In the genomic region with DNA sequence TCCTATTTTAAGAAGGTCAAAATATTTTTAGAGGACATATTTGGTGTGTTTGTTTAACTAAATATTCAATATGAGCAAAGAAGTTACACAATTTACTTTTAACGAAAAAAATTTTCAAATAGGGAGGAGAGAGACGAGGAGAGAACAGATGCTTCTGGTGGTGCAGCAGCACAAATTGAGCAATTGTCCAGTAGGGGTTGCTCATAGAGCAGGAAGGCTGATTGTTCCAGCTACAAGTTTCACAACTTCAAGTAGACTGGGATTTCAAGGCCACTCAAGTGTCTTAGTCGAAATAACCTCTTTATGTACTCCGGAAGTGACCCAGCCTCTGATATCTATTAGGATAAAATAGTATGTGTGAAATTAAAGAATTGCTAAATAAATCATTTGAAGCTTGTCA, we compare ENCODE assay signal across 8 cellular contexts.
DNase-seq lines count a peak whose midpoint lies in the region; ATAC-seq, FAIRE-seq and TF ChIP-seq lines count a peak whose summit lies in the region.

No MANE protein-coding gene starts in this region.

- H3K27me3 ChIP-seq in astrocyte (ENCODE audit: insufficient read depth, low read length) = no peaks in the 10 kb centered on the region
- no peaks in the 10 kb centered on the region for H3K27me3 ChIP-seq in kidney epithelial cell (ENCODE audit: control insufficient read depth, insufficient read depth, low read length)

- H4K20me1 ChIP-seq in astrocyte (ENCODE audit: insufficient read depth, low read length) = no peaks in the 10 kb centered on the region

- POLR2A ChIA-PET in T-cell (lab: Charles Lee) = no interaction called here

- no peak overlapping the region for H2AFZ ChIP-seq in astrocyte (ENCODE audit: low read depth, low read length)

- H3K36me3 Mint-ChIP-seq in astrocyte (ENCODE audit: low read depth, unreplicated experiment) (no peaks in the 10 kb centered on the region), T-cell (no peaks in the 10 kb centered on the region)

- no peak overlapping the region for H3K27ac ChIP-seq in astrocyte (ENCODE audit: low read depth, low read length)

- no peaks in the 10 kb centered on the region for H3K79me2 ChIP-seq in astrocyte (ENCODE audit: insufficient read depth, low read length)

- no peak overlapping the region for H3K27ac Mint-ChIP-seq in astrocyte (ENCODE audit: unreplicated experiment)
- no peak overlapping the region for H3K27ac Mint-ChIP-seq in T-cell

- DNase-seq in AG09309 (ENCODE audit: low read depth) = peak; percentile 79
- peak; percentile 12 for DNase-seq in HuH-7 (ENCODE audit: low spot score)
- peak; percentile 64 for DNase-seq in astrocyte (ENCODE audit: low read depth)
- no peak for DNase-seq in kidney epithelial cell (ENCODE audit: low read depth)
- no peak for DNase-seq in stimulated activated CD4-positive, alpha-beta T cell treated with anti-CD3 and anti-CD28 coated beads, Interleukin-12 subunit alpha, Interleukin-12 subunit beta, amount 100 ng/mL, for 4 hours
- DNase-seq in NCI-H510A (lab: John Stamatoyannopoulos, UW) = no peak
- no peak for DNase-seq in T-cell

- no peaks in the 10 kb centered on the region for H3K9me3 Mint-ChIP-seq in astrocyte (ENCODE audit: unreplicated experiment)
- H3K9me3 Mint-ChIP-seq in T-cell = no peaks in the 10 kb centered on the region

- no peaks in the 10 kb centered on the region for H3K4me1 ChIP-seq in astrocyte (ENCODE audit: insufficient read depth, low read length)

- H3K9me3 ChIP-seq in astrocyte (ENCODE audit: insufficient read depth, low read depth, low read length) = no peaks in the 10 kb centered on the region

- H3K27me3 Mint-ChIP-seq in astrocyte (ENCODE audit: low read depth, unreplicated experiment) (no peaks in the 10 kb centered on the region), T-cell (no peaks in the 10 kb centered on the region)

- H3K4me2 ChIP-seq in astrocyte (ENCODE audit: low read length) = no peak overlapping the region

- CTCF ChIA-PET in T-cell (lab: Charles Lee) = no interaction called here

- H3K4me3 ChIP-seq in AG09309 (ENCODE audit: control insufficient read depth, low read depth, low read length) (no peak overlapping the region), astrocyte (ENCODE audit: insufficient read depth, low read depth, low read length) (no peak overlapping the region), kidney epithelial cell (ENCODE audit: low read depth, low read length) (no peak overlapping the region)

- ATAC-seq in HG02840 (IDR thresholded peaks at IDR 0.05; ENCODE audit: low FRiP score, unreplicated experiment) (no peak), T-cell (replicated peaks in 1 of 4) (no peak)

- TF ChIP-seq CTCF in AG09309 (IDR thresholded peaks at IDR 0.05; ENCODE audit: control insufficient read depth, insufficient read depth, low read depth, low read length, missing control alignments) (peak; percentile 89), astrocyte (IDR thresholded peaks at IDR 0.05; ENCODE audit: insufficient read depth, low read depth, low read length) (peak; percentile 64), kidney epithelial cell (IDR thresholded peaks at IDR 0.05; ENCODE audit: insufficient read depth, low read length, poor library complexity, severe bottlenecking) (peak; percentile 56)

- H3K4me3 Mint-ChIP-seq in astrocyte (ENCODE audit: unreplicated experiment) (no peak overlapping the region), T-cell (no peak overlapping the region)

- H3K4me1 Mint-ChIP-seq in astrocyte (ENCODE audit: low read depth, unreplicated experiment) = no peaks in the 10 kb centered on the region
- H3K4me1 Mint-ChIP-seq in T-cell = no peaks in the 10 kb centered on the region

- peak; percentile 98 for FAIRE-seq in astrocyte (lab: Jason Lieb, UNC)

- H3K9ac ChIP-seq in astrocyte (ENCODE audit: low read length) = no peak overlapping the region

- no peaks in the 10 kb centered on the region for H3K36me3 ChIP-seq in astrocyte (ENCODE audit: insufficient read depth, low read length)
- no peaks in the 10 kb centered on the region for H3K36me3 ChIP-seq in kidney epithelial cell (ENCODE audit: control insufficient read depth, insufficient read depth, low read length)

Comparison
In these comparisons a context has a peak if more than half of its experiments do, and no peak if none do; other contexts are left out.
1. DNase-seq: peak in AG09309 (single experiment), HuH-7 (single experiment) and astrocyte (single experiment); none in kidney epithelial cell (single experiment), stimulated activated CD4-positive, alpha-beta T cell treated with anti-CD3 and anti-CD28 coated beads, Interleukin-12 subunit alpha, Interleukin-12 subunit beta, amount 100 ng/mL, for 4 hours (single experiment), NCI-H510A (single experiment) and T-cell (0 of 34).
2. Peak in every context shown above with its lines, with median percentiles within 50 percentile points of each other: CTCF ChIP-seq.